33 cellular contexts compared by ENCODE assay signal in the genomic region with DNA sequence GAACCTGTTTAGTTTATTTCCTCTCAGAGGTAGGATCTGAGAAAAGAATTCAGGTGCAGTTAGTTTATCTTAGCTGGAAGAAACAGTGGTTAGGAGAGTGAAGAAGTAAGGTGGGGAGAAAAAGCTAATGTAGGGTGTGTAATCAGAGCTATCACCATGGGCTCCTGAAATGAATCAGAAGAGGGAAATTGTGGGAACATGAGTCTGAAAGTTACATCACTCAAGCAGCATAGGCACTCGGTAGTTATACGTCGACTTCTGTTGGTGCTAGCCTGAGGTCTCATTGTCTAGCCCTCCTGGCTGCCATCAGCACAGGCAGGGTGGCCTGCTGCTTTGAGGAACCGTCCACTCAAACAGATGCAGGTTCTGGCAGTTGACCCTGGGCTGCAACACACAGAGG. TPM values are rescaled to one million over a fixed set of nuclear protein-coding genes. Genes with fewer than 3 reads are reported as not detected.
"Had no signal": no experiment of that assay in that cellular context is flagged by ENCODE, and none has a peak within 500 bp of the region (broad histone marks: within the 10 kb centered on the region; RNA-seq: fewer than 3 reads in every experiment).

No MANE protein-coding gene starts in this region.

- H3K27me3 Mint-ChIP-seq: activated naive CD8-positive, alpha-beta T cell treated with anti-CD3 and anti-CD28 coated beads for 36 hours; activated naive CD8-positive, alpha-beta T cell treated with anti-CD3 and anti-CD28 coated beads, Interleukin-2, amount 50 U/mL, for 24 hours; dendritic cell treated with granulocyte-macrophage colony-stimulating factor and Interleukin-4, amounts not matched to agents 40 ng/mL and 50 ng/mL, for 4 days had no signal

- H3K4me1 Mint-ChIP-seq: activated CD4-positive, alpha-beta memory T cell treated with anti-CD3 and anti-CD28 coated beads, Interleukin-2, amount 10 ng/mL, durations not matched to agents 7 days and 5 days; activated CD4-positive, alpha-beta T cell treated with anti-CD3 and anti-CD28 coated beads, Interleukin-2, amount 10 ng/mL, durations not matched to agents 7 days and 5 days; activated naive CD4-positive, alpha-beta T cell treated with anti-CD3 and anti-CD28 coated beads, Interleukin-2, amount 50 U/mL, for 24 hours; activated naive CD8-positive, alpha-beta T cell treated with anti-CD3 and anti-CD28 coated beads for 36 hours; activated naive CD8-positive, alpha-beta T cell treated with anti-CD3 and anti-CD28 coated beads, Interleukin-2, amount 50 U/mL, for 24 hours; brain; central memory CD8-positive, alpha-beta T cell; endodermal cell; WTC11 had no signal

- ATAC-seq: activated naive CD8-positive, alpha-beta T cell treated with anti-CD3 and anti-CD28 coated beads, Interleukin-2, amount 50 U/mL, for 24 hours; activated T-cell treated with anti-CD3 and anti-CD28 coated beads, Interleukin-2, amount 50 U/mL, for 4 hours; foreskin keratinocyte; gastrocnemius medialis; heart left ventricle; WTC11 had no signal

- DNase-seq: activated CD4-positive, alpha-beta memory T cell treated with anti-CD3 and anti-CD28 coated beads, Interleukin-2, amount 10 ng/mL, durations not matched to agents 7 days and 5 days; activated CD4-positive, alpha-beta T cell treated with anti-CD3 and anti-CD28 coated beads for 1 hour; activated CD4-positive, alpha-beta T cell treated with anti-CD3 and anti-CD28 coated beads for 4 hours; activated CD4-positive, alpha-beta T cell treated with anti-CD3 and anti-CD28 coated beads, Interleukin-2, amount 10 ng/mL, durations not matched to agents 7 days and 5 days; activated CD4-positive, alpha-beta T cell treated with anti-CD3 and anti-CD28 coated beads, Interleukin-2, amount 50 U/mL, for 4 hours; activated CD8-positive, alpha-beta memory T cell treated with anti-CD3 and anti-CD28 coated beads, Interleukin-2, amount 50 U/mL, for 48 hours; activated effector memory CD4-positive, alpha-beta T cell treated with anti-CD3 and anti-CD28 coated beads, Interleukin-2, amount 50 U/mL, for 16 hours; activated naive CD4-positive, alpha-beta T cell treated with anti-CD3 and anti-CD28 coated beads for 36 hours; activated naive CD8-positive, alpha-beta T cell treated with anti-CD3 and anti-CD28 coated beads for 36 hours; activated naive CD8-positive, alpha-beta T cell treated with anti-CD3 and anti-CD28 coated beads, Interleukin-2, amount 50 U/mL, for 24 hours; activated T-cell treated with anti-CD3 and anti-CD28 coated beads for 4 hours; activated T-cell treated with anti-CD3 and anti-CD28 coated beads, Interleukin-2, amount 50 U/mL, for 4 hours; adrenal gland; dorsolateral prefrontal cortex; effector memory CD4-positive, alpha-beta T cell; endodermal cell; erythroblast; foreskin keratinocyte; gastrocnemius medialis; glutamatergic neuron; heart left ventricle; T-helper 2 cell had no signal

- H3K27ac Mint-ChIP-seq: activated CD4-positive, alpha-beta memory T cell treated with anti-CD3 and anti-CD28 coated beads, Interleukin-2, amount 10 ng/mL, durations not matched to agents 7 days and 5 days; activated CD4-positive, alpha-beta T cell treated with anti-CD3 and anti-CD28 coated beads, Interleukin-2, amount 10 ng/mL, durations not matched to agents 7 days and 5 days; activated naive CD4-positive, alpha-beta T cell treated with anti-CD3 and anti-CD28 coated beads for 36 hours; activated naive CD4-positive, alpha-beta T cell treated with anti-CD3 and anti-CD28 coated beads, Interleukin-2, amount 50 U/mL, for 24 hours; activated naive CD8-positive, alpha-beta T cell treated with anti-CD3 and anti-CD28 coated beads for 36 hours; activated naive CD8-positive, alpha-beta T cell treated with anti-CD3 and anti-CD28 coated beads, Interleukin-2, amount 50 U/mL, for 24 hours; activated T-helper 2 cell treated with anti-CD3 and anti-CD28 coated beads, Interferon-gamma antibody, Interleukin-2, Interleukin-4, amounts not matched to agents 10 μg/mL and 5 μg/mL and 100 μg/mL, durations not matched to agents 14 hours and 24 hours and 36 hours; brain; dendritic cell treated with granulocyte-macrophage colony-stimulating factor and Interleukin-4, amounts not matched to agents 40 ng/mL and 50 ng/mL, for 4 days; endodermal cell; WTC11 had no signal

- H3K36me3 Mint-ChIP-seq: brain had no signal

- H3K4me3 ChIP-seq: adrenal gland, ascending aorta, breast epithelium, coronary artery, dorsolateral prefrontal cortex, esophagus muscularis mucosa, gastrocnemius medialis, heart left ventricle had no signal

- H3K4me3 Mint-ChIP-seq: activated CD4-positive, alpha-beta memory T cell treated with anti-CD3 and anti-CD28 coated beads, Interleukin-2, amount 10 ng/mL, durations not matched to agents 7 days and 5 days; activated CD4-positive, alpha-beta T cell treated with anti-CD3 and anti-CD28 coated beads, Interleukin-2, amount 10 ng/mL, durations not matched to agents 7 days and 5 days; activated naive CD4-positive, alpha-beta T cell treated with anti-CD3 and anti-CD28 coated beads for 36 hours; activated naive CD4-positive, alpha-beta T cell treated with anti-CD3 and anti-CD28 coated beads, Interleukin-2, amount 50 U/mL, for 24 hours; activated naive CD8-positive, alpha-beta T cell treated with anti-CD3 and anti-CD28 coated beads for 36 hours; activated naive CD8-positive, alpha-beta T cell treated with anti-CD3 and anti-CD28 coated beads, Interleukin-2, amount 50 U/mL, for 24 hours; activated T-cell treated with anti-CD3 and anti-CD28 coated beads, Interleukin-2, amount 50 U/mL, for 4 hours; brain; central memory CD8-positive, alpha-beta T cell; dendritic cell treated with granulocyte-macrophage colony-stimulating factor and Interleukin-4, amounts not matched to agents 40 ng/mL and 50 ng/mL, for 4 days; endodermal cell; WTC11 had no signal

RNA-seq across cellular contexts. Expression of a gene that starts 56.7 kb away (rescaled TPM):
- total RNA-seq: activated CD4-positive, alpha-beta memory T cell treated with anti-CD3 and anti-CD28 coated beads, Interleukin-2, amount 10 ng/mL, durations not matched to agents 7 days and 5 days; activated CD4-positive, alpha-beta T cell treated with anti-CD3 and anti-CD28 coated beads, Interleukin-2, amount 10 ng/mL, durations not matched to agents 7 days and 5 days; activated naive CD8-positive, alpha-beta T cell treated with anti-CD3 and anti-CD28 coated beads for 36 hours; activated T-helper 2 cell treated with anti-CD3 and anti-CD28 coated beads, Interferon-gamma antibody, Interleukin-2, Interleukin-4, amounts not matched to agents 10 μg/mL and 5 μg/mL and 100 μg/mL, durations not matched to agents 14 hours and 24 hours and 36 hours; foreskin keratinocyte; T-helper 1 cell treated with Interleukin-12 subunit alpha and Interleukin-12 subunit beta and Interleukin-4 antibody, amounts not matched to agents 30 ng/mL and 1 ng/mL, for 36 hours had no signal
